ENCODE assay signal across 8 cellular contexts in the genomic region with DNA sequence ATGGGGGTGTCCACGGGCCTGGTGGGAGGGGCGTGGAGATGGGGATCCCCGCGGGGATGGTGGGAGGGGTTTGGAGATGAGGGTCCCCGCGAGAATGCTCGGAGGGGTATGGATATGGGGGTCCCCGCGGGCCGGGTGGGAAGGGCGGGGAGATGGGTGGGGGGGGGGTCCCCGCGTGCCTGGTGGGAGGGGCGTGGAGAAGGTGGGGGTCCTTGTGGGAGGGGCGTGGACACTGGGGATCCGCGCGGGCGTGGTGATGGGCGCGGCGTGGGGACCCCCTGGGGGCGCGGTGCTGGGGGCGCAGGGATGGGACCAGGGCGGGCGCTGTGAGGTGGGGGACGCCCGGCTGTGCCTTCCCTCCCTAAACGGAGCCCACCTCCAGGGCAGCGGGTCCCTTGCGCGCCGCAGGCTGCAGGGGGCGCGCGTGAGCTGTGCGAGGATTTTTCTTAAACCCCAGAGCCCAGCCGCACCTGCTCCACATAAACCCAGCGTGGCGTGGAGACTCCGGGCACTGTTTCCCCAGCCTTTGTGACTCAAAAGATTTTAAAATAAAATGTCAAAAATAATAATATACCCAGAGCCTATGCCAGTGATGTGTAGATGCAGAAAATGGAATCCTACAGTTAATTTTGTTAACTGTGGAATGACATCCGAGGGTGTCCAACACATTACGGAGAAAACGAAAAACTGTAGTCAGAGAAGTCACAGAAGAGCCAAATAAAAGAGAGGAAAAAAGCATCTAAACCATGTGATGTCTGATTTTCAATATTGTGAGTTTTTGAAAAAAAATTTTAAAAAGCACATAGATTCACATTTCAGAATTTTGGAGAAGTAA. TPM values are rescaled to one million over a fixed set of nuclear protein-coding genes. Genes with fewer than 3 reads are reported as not detected.
DNase-seq lines count a peak whose midpoint lies in the region; ATAC-seq and TF ChIP-seq lines count a peak whose summit lies in the region.

No MANE protein-coding gene starts in this region.

- no peak overlapping the region for H3K27ac ChIP-seq in ectodermal cell (ENCODE audit: insufficient read depth, low read depth, low read length, poor library complexity, severe bottlenecking)

- ATAC-seq in HG03457 (IDR thresholded peaks at IDR 0.05; ENCODE audit: unreplicated experiment) = peak; percentile 33

- peaks cover 6% of the 10 kb centered on the region for H3K27me3 Mint-ChIP-seq in mesothelial cell of epicardium (ENCODE audit: low read depth)

- WGBS in ectodermal cell, 2 experiments = 13 to 16% methylated on average over 42 to 45 of the region's 45 CpGs

- DNase-seq in A172 (ENCODE audit: low spot score) (peak; percentile 78), GM19238 (ENCODE audit: insufficient read length, low spot score) (peak; percentile 76), mesothelial cell of epicardium (ENCODE audit: low spot score in 2 of 2, unreplicated experiment in 2 of 2) (peak; percentile 69 to 94), DMS53 treated with DMSO at 0.1 percent for 48 hours (lab: John Stamatoyannopoulos, UW; ENCODE audit: unreplicated experiment) (no peak)
- DNase-seq in activated CD4-positive, alpha-beta T cell treated with anti-CD3 and anti-CD28 coated beads for 48 hours = peak; percentile 96
- peak; percentile 87 for DNase-seq in stimulated activated CD8-positive, alpha-beta memory T cell treated with anti-CD3 and anti-CD28 coated beads, Interleukin-4, amount 100 ng/mL, for 24 hours (ENCODE audit: low read depth)

- H3K36me3 ChIP-seq in ectodermal cell (ENCODE audit: control insufficient read depth, insufficient read depth, low read length) = peaks cover 6% of the 10 kb centered on the region

- H3K9me3 Mint-ChIP-seq in mesothelial cell of epicardium = peaks cover 10% of the 10 kb centered on the region

- peak overlapping the region; percentile 53 for H3K4me3 Mint-ChIP-seq in mesothelial cell of epicardium

- H3K27me3 ChIP-seq in ectodermal cell (ENCODE audit: control insufficient read depth, insufficient read depth, low read length, poor library complexity, severe bottlenecking) = no peaks in the 10 kb centered on the region

- no peaks in the 10 kb centered on the region for H3K4me1 Mint-ChIP-seq in mesothelial cell of epicardium

- H3K27ac Mint-ChIP-seq in mesothelial cell of epicardium = no peak overlapping the region

- no peaks in the 10 kb centered on the region for H3K4me1 ChIP-seq in ectodermal cell (ENCODE audit: control insufficient read depth, insufficient read depth, low read length)

- peak overlapping the region; percentile 8 for H3K4me3 ChIP-seq in ectodermal cell (ENCODE audit: insufficient read depth, low read depth, low read length)

- no peaks in the 10 kb centered on the region for H3K9me3 ChIP-seq in ectodermal cell (ENCODE audit: control insufficient read depth, low read length)

- peaks cover 10% of the 10 kb centered on the region for H3K36me3 Mint-ChIP-seq in mesothelial cell of epicardium

- peak; percentile 89 for TF ChIP-seq CTCF in mesothelial cell of epicardium (IDR thresholded peaks at IDR 0.05; ENCODE audit: unreplicated experiment)

RNA-seq across cellular contexts. Expression of a gene that starts 1.5 kb away (rescaled TPM):
- 3.3 and 4.2 TPM in 2 replicates for total RNA-seq in A172 (2014; rRNA removed; shearing (Covaris generic))
- polyA plus RNA-seq in ectodermal cell (2013, experiment 1 of 4) = 108 TPM
- polyA plus RNA-seq in ectodermal cell (2013, experiment 2 of 4) = 124 TPM
- 79.2 TPM for polyA plus RNA-seq in ectodermal cell (2013, experiment 3 of 4)
- polyA plus RNA-seq in ectodermal cell (2013, experiment 4 of 4) = 81.3 TPM
- 30.1 to 31.9 TPM (median 31.2 TPM) in 3 replicates for total RNA-seq in mesothelial cell of epicardium
